ENCODE assay signal across 9 cellular contexts in the genomic region with DNA sequence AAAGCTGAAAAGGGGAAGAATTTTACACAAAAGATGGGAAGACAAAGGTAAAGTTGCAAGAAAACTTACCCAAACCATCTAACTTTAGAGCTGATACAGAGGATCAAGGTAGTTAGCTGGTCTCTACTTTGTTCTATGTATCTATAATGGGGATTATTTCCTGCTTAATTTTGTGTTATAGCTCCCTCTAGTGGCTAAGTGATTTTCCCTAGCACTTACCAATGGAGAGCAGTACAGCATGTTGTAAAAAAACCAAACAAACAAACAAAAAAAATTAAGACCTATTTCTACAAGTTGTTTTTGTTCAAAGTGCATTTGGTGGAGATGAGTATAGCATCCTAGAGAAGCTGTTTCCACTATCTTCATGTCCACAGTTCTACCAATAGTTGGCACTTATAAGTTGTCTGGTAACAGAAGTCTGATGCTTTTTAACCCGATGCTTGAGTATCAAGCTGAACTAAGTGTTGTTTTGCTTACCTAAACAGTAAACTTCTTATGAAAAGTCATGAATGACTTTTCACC.
A peak's percentile ranks its signal among the peaks of the same experiment; 100 is the strongest.
DNase-seq lines count a peak whose midpoint lies in the region; ATAC-seq and TF ChIP-seq lines count a peak whose summit lies in the region.
"Had no signal": no experiment of that assay in that cellular context is flagged by ENCODE, and none has a peak within 500 bp of the region (broad histone marks: within the 10 kb centered on the region; RNA-seq: fewer than 3 reads in every experiment).

No MANE protein-coding gene starts in this region.

- peaks cover 0 to 26% (median 14%) of the 10 kb centered on the region in 5 donors for H3K4me1 ChIP-seq in subcutaneous abdominal adipose tissue (ENCODE audit: control insufficient read depth in 5 of 5, insufficient read depth in 5 of 5, low read length in 5 of 5)

- H3K36me3 ChIP-seq in subcutaneous abdominal adipose tissue (ENCODE audit: control insufficient read depth in 5 of 5, insufficient read depth in 5 of 5, low read length in 5 of 5), result peaks cover 19 to 55% (median 40%) of the 10 kb centered on the region in 5 donors

- TF ChIP-seq CTCF in HL-60 (IDR thresholded peaks at IDR 0.05; ENCODE audit: insufficient read depth, low read length), result peak; percentile 65
- peak; percentile 71 for TF ChIP-seq CTCF in astrocyte of the spinal cord (IDR thresholded peaks at IDR 0.05; ENCODE audit: low read depth, low read length)

- in situ Hi-C loops in astrocyte of the spinal cord (cut with HindIII; ENCODE audit: low sequenced_read_pairs), result no loop called here

- H3K27ac ChIP-seq in HL-60 (replicated peaks), result no peak overlapping the region
- peak overlapping the region; percentile 34 for H3K27ac ChIP-seq in subcutaneous abdominal adipose tissue (ENCODE audit: low read depth, low read length)

- no peaks in the 10 kb centered on the region for H3K9me3 ChIP-seq in subcutaneous abdominal adipose tissue (ENCODE audit: control insufficient read depth in 5 of 5, low read length in 5 of 5)
- H3K9me3 ChIP-seq: BLaER1 treated with 17β-estradiol and CSF1 and Interleukin-3, amounts not matched to agents 10 nM and 100 nM had no signal

- DNase-seq in NCI-H524 (lab: John Stamatoyannopoulos, UW), result peak; percentile 51 to 87
- no peak for DNase-seq in NCI-H524 treated with DMSO at 0.1 percent for 48 hours (lab: John Stamatoyannopoulos, UW)
- DNase-seq in HL-60 (ENCODE audit: low read depth in 1 of 2, low spot score in 1 of 2), result peak in 1 of 2 experiments; percentile 38
- DNase-seq in NCI-H82 (lab: John Stamatoyannopoulos, UW), result peak; percentile 88
- DNase-seq in astrocyte of the spinal cord (ENCODE audit: low read depth, low spot score), result peak; percentile 83
- peak; percentile 93 for DNase-seq in inferior parietal cortex (ENCODE audit: extremely low spot score)

- ATAC-seq in HG03159 (IDR thresholded peaks at IDR 0.05; ENCODE audit: unreplicated experiment), result no peak

- no peaks in the 10 kb centered on the region for H3K27me3 ChIP-seq in HL-60 (ENCODE audit: insufficient read depth, poor library complexity, severe bottlenecking)
- no peaks in the 10 kb centered on the region for H3K27me3 ChIP-seq in subcutaneous abdominal adipose tissue (ENCODE audit: control insufficient read depth in 5 of 5, insufficient read depth in 4 of 5, low read length in 5 of 5)
- H3K27me3 ChIP-seq: BLaER1 treated with 17β-estradiol and CSF1 and Interleukin-3, amounts not matched to agents 10 nM and 100 nM had no signal

- H3K4me3 ChIP-seq in HL-60 (replicated peaks; ENCODE audit: insufficient read depth, low read length) (no peak overlapping the region), astrocyte of the spinal cord (ENCODE audit: low read depth, low read length) (no peak overlapping the region), subcutaneous abdominal adipose tissue (ENCODE audit: low read depth in 1 of 5, low read length in 5 of 5) (no peak overlapping the region)
- H3K4me3 ChIP-seq: BLaER1 treated with 17β-estradiol and CSF1 and Interleukin-3, amounts not matched to agents 10 nM and 100 nM had no signal

- H3K9ac ChIP-seq in subcutaneous abdominal adipose tissue (ENCODE audit: low read length in 5 of 5), result no peak overlapping the region
